26 cellular contexts compared by ENCODE assay signal in genomic region chr15:35669457-35670045, GRCh38.
DNase-seq lines count a peak whose midpoint lies in the region; ATAC-seq and TF ChIP-seq lines count a peak whose summit lies in the region.
"Had no signal": no experiment of that assay in that cellular context is flagged by ENCODE, and none has a peak within 500 bp of the region (broad histone marks: within the 10 kb centered on the region; RNA-seq: fewer than 3 reads in every experiment).

No MANE protein-coding gene starts in this region.

- TF ChIP-seq CTCF in left ventricle myocardium inferior (IDR thresholded peaks at IDR 0.05; ENCODE audit: borderline replicate concordance): no peak
- no peak for TF ChIP-seq CTCF in WTC11 (IDR thresholded peaks at IDR 0.05)
- no peak for TF ChIP-seq CTCF in fibroblast of mammary gland (conservative IDR thresholded peaks at IDR 0.05; ENCODE audit: control insufficient read depth, insufficient read depth, low read depth, low read length)
- no peak for TF ChIP-seq CTCF in type B pancreatic cell (conservative IDR thresholded peaks at IDR 0.05)

- H3K27ac Mint-ChIP-seq in WTC11: peak overlapping the region; percentile 90
- H3K27ac Mint-ChIP-seq in type B pancreatic cell: peak overlapping the region; percentile 25
- H3K27ac Mint-ChIP-seq in T-cell: no peak overlapping the region
- H3K27ac Mint-ChIP-seq: activated CD4-positive, alpha-beta T cell treated with anti-CD3 and anti-CD28 coated beads, Interleukin-2, amount 10 ng/mL, durations not matched to agents 7 days and 5 days; CD4-positive, alpha-beta T cell; naive thymus-derived CD4-positive, alpha-beta T cell had no signal

- H3K27me3 Mint-ChIP-seq in WTC11 (ENCODE audit: low read depth): no peaks in the 10 kb centered on the region
- H3K27me3 Mint-ChIP-seq in type B pancreatic cell: peaks cover 11% of the 10 kb centered on the region
- H3K27me3 Mint-ChIP-seq in T-cell: peaks cover 3 to 19% of the 10 kb centered on the region in 2 donors

- H3K9me3 Mint-ChIP-seq in WTC11 (peaks cover 4% of the 10 kb centered on the region; the same call in 1 of the 2 replicates), type B pancreatic cell (no peaks in the 10 kb centered on the region), T-cell (no peaks in the 10 kb centered on the region)
- H3K9me3 Mint-ChIP-seq: activated CD4-positive, alpha-beta T cell treated with anti-CD3 and anti-CD28 coated beads, Interleukin-2, amount 10 ng/mL, durations not matched to agents 7 days and 5 days; activated T-cell treated with anti-CD3 and anti-CD28 coated beads, Interleukin-2, amount 50 U/mL, for 4 hours; CD4-positive, alpha-beta T cell had no signal

- H3K4me3 Mint-ChIP-seq in WTC11: no peak overlapping the region
- H3K4me3 Mint-ChIP-seq in type B pancreatic cell: no peak overlapping the region
- H3K4me3 Mint-ChIP-seq in T-cell: no peak overlapping the region
- H3K4me3 Mint-ChIP-seq: activated CD4-positive, alpha-beta T cell treated with anti-CD3 and anti-CD28 coated beads, Interleukin-2, amount 10 ng/mL, durations not matched to agents 7 days and 5 days; activated T-cell treated with anti-CD3 and anti-CD28 coated beads, Interleukin-2, amount 50 U/mL, for 4 hours; CD4-positive, alpha-beta T cell; naive thymus-derived CD4-positive, alpha-beta T cell had no signal

- H3K27ac ChIP-seq in left ventricle myocardium inferior (replicated peaks): peak overlapping the region; percentile 86
- H3K27ac ChIP-seq: gastrocnemius medialis, KMS-11, left lung, thoracic aorta had no signal

- H3K4me1 Mint-ChIP-seq in WTC11: peaks cover 29% of the 10 kb centered on the region
- H3K4me1 Mint-ChIP-seq in type B pancreatic cell (ENCODE audit: unreplicated experiment): peaks cover 22% of the 10 kb centered on the region
- peaks cover 7 to 18% (median 13%) of the 10 kb centered on the region in 3 donors for H3K4me1 Mint-ChIP-seq in T-cell

- H3K4me3 ChIP-seq in left ventricle myocardium inferior: no peak overlapping the region
- no peak overlapping the region for H3K4me3 ChIP-seq in fibroblast of mammary gland (ENCODE audit: control insufficient read depth, low read depth, low read length)
- H3K4me3 ChIP-seq: esophagus muscularis mucosa, gastrocnemius medialis, left lung, thoracic aorta had no signal

- peaks cover 84% of the 10 kb centered on the region for H3K4me1 ChIP-seq in left ventricle myocardium inferior

- no peaks in the 10 kb centered on the region for H3K27me3 ChIP-seq in left ventricle myocardium inferior (ENCODE audit: low read depth)
- H3K27me3 ChIP-seq: esophagus muscularis mucosa, gastrocnemius medialis, left lung had no signal

- intact Hi-C loops in left ventricle myocardium inferior (cut with micrococcal nuclease) (loop anchor here (2.0 kb wide), 1 partner anchor 15 kb away; no protein-coding TSS in a partner anchor), Right ventricle myocardium inferior (cut with DNase I) (loop anchor here (5.0 kb wide), 2 partner anchors 33 to 147 kb away; no protein-coding TSS in a partner anchor)

- CTCF ChIA-PET in WTC11 (lab: Charles Lee): interaction anchor here (1.0 kb wide), 1 partner anchor 82 kb away, joined by 3 read pairs; no protein-coding TSS in a partner anchor
- CTCF ChIA-PET in T-cell (lab: Charles Lee): no interaction called here

- no peaks in the 10 kb centered on the region for H3K36me3 Mint-ChIP-seq in WTC11
- H3K36me3 Mint-ChIP-seq in type B pancreatic cell: no peaks in the 10 kb centered on the region
- H3K36me3 Mint-ChIP-seq in T-cell: no peaks in the 10 kb centered on the region
- H3K36me3 Mint-ChIP-seq: naive thymus-derived CD4-positive, alpha-beta T cell had no signal

- H3K36me3 ChIP-seq in left ventricle myocardium inferior: no peaks in the 10 kb centered on the region
- H3K36me3 ChIP-seq: esophagus muscularis mucosa, gastrocnemius medialis, left lung, thoracic aorta had no signal

- no peak for DNase-seq in left ventricle myocardium inferior
- DNase-seq in Right ventricle myocardium inferior (ENCODE audit: missing footprints): no peak
- no peak for DNase-seq in WTC11 (ENCODE audit: low spot score)
- peak; percentile 26 for DNase-seq in fibroblast of mammary gland (ENCODE audit: low read depth)
- DNase-seq in type B pancreatic cell (ENCODE audit: extremely low spot score, unreplicated experiment): no peak
- no peak for DNase-seq in DMS53 (lab: John Stamatoyannopoulos, UW)
- no peak for DNase-seq in T-cell
- DNase-seq: activated CD4-positive, alpha-beta T cell treated with anti-CD3 and anti-CD28 coated beads, Interleukin-2, amount 10 ng/mL, durations not matched to agents 7 days and 5 days; activated naive CD4-positive, alpha-beta T cell; activated T-cell treated with anti-CD3 and anti-CD28 coated beads, Interleukin-2, amount 50 U/mL, for 4 hours; CD4-positive, alpha-beta T cell; gastrocnemius medialis; hypothalamus; left lung; midbrain; naive thymus-derived CD4-positive, alpha-beta T cell; NCI-H1436; NCI-H446 treated with DMSO at 0.1 percent for 48 hours; NCI-H82; occipital lobe; stimulated activated naive CD4-positive, alpha-beta T cell treated with Interleukin-2 at 50 U/mL for 16 hours; T-helper 9 cell had no signal

- ATAC-seq in Right ventricle myocardium inferior: no peak
- ATAC-seq in WTC11: peak; percentile 59
- ATAC-seq in HG03571 (IDR thresholded peaks at IDR 0.05; ENCODE audit: unreplicated experiment): no peak
- ATAC-seq in T-cell (replicated peaks in 1 of 4): no peak
- ATAC-seq: activated T-cell treated with anti-CD3 and anti-CD28 coated beads, Interleukin-2, amount 50 U/mL, for 4 hours; gastrocnemius medialis; left lung; naive thymus-derived CD4-positive, alpha-beta T cell had no signal

- POLR2A ChIA-PET in WTC11 (lab: Charles Lee): no interaction called here
- POLR2A ChIA-PET in T-cell (lab: Charles Lee): no interaction called here

- no peaks in the 10 kb centered on the region for H3K9me3 ChIP-seq in left ventricle myocardium inferior (replicated peaks)
- H3K9me3 ChIP-seq: esophagus muscularis mucosa, gastrocnemius medialis, left lung, thoracic aorta had no signal

TF ChIP-seq in WTC11, 78 proteins besides CTCF, POLR2A, EP300 and RAD21:
- TF ChIP-seq ZNF121 (CRISPR knock-in tag; IDR thresholded peaks at IDR 0.05) (peak; percentile 98), ZNF671 (CRISPR knock-in tag; IDR thresholded peaks at IDR 0.05) (no peak)

Comparison
In these comparisons a context has a peak if more than half of its experiments do, and no peak if none do; other contexts are left out.
1. H3K27ac Mint-ChIP-seq: peak in WTC11 (single experiment) and type B pancreatic cell (single experiment); none in T-cell (0 of 2).